1 cellular context compared by ENCODE assay signal in the genomic region with DNA sequence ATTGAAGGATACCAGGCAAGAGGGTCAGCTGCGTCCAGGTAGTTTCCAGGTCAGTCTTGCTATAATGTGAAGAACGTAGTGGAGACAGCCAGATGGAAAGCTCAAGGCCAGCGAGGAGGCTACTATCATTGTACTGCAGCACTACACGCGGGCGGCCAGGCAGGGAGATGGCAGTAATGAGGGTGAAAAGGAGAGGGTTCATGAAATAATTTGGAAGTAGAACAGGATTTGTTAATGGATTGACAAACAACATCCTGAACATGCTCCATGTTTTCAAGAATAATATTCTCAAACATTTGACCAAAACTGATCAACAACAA.
TF ChIP-seq lines count a peak whose summit lies in the region.

No MANE protein-coding gene starts in this region.

TF ChIP-seq in SK-N-SH, 30 proteins besides CTCF, POLR2A, EP300 and RAD21 (continued from another document):
- TF ChIP-seq REST (IDR thresholded peaks at IDR 0.05; ENCODE audit: low read depth, low read length): no peak
- no peak for TF ChIP-seq MXI1 (IDR thresholded peaks at IDR 0.05; ENCODE audit: low read depth, low read length)
- TF ChIP-seq, protein P1, sequence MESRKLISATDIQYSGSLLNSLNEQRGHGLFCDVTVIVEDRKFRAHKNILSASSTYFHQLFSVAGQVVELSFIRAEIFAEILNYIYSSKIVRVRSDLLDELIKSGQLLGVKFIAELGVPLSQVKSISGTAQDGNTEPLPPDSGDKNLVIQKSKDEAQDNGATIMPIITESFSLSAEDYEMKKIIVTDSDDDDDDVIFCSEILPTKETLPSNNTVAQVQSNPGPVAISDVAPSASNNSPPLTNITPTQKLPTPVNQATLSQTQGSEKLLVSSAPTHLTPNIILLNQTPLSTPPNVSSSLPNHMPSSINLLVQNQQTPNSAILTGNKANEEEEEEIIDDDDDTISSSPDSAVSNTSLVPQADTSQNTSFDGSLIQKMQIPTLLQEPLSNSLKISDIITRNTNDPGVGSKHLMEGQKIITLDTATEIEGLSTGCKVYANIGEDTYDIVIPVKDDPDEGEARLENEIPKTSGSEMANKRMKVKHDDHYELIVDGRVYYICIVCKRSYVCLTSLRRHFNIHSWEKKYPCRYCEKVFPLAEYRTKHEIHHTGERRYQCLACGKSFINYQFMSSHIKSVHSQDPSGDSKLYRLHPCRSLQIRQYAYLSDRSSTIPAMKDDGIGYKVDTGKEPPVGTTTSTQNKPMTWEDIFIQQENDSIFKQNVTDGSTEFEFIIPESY (IDR thresholded peaks at IDR 0.05; ENCODE audit: borderline replicate concordance, low read depth): no peak
- TF ChIP-seq SMC3 (IDR thresholded peaks at IDR 0.05; ENCODE audit: low read depth, low read length): no peak
- no peak for TF ChIP-seq NRF1 (IDR thresholded peaks at IDR 0.05; ENCODE audit: low read depth, low read length)
- TF ChIP-seq USF1 (IDR thresholded peaks at IDR 0.05; ENCODE audit: borderline replicate concordance, low read depth): no peak
- TF ChIP-seq TCF12 (IDR thresholded peaks at IDR 0.05): no peak
- no peak for TF ChIP-seq EZH2phosphoT487 (IDR thresholded peaks at IDR 0.05; ENCODE audit: borderline replicate concordance, low read depth)
- TF ChIP-seq FOXM1 (IDR thresholded peaks at IDR 0.05; ENCODE audit: low read depth): no peak
